ENCODE assay signal across 8 cellular contexts in the genomic region with DNA sequence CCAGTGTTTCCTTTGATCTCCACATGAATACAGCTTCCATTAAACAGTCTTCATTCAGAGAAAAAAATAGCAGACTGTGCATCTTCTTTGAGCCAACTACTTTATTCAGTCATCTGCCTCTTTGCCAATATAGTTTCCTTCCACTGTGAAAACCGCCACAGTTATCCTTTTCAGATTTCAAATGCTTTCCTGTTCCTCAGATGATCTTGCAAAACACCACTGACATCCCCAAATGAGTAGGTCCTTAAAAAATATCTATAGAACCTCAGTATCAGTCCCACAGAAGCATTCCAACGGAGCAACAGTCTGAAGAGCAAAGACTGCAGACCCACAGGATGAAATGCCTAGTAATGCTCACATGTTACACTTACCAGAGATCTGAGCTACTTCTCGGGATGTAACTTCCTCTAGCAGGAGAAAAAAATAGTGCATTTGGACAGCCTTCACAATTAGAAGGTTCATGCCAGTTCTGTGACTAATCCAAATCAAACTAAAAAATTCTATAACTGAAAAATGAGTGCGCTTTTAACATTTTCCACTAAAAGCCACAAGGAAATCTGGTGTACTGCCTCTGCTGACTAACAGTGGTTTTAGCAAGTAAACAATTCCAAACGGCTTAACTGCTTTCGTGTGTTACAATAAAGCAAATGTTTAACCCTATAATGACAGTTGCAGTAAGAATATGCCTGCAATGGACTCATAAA. TPM values are rescaled to one million over a fixed set of nuclear protein-coding genes. Genes with fewer than 3 reads are reported as not detected.
DNase-seq lines count a peak whose midpoint lies in the region; ATAC-seq and TF ChIP-seq lines count a peak whose summit lies in the region.

Gene ANKRD28 (minus strand): TSS at position 380 of the 704 bp plus-strand sequence. CDS start 1,458 bp downstream, outside the sequence.

- H3K27ac Mint-ChIP-seq in Calu3 (ENCODE audit: unreplicated experiment), result peak within 1 kb of the TSS; percentile 75
- H3K27ac Mint-ChIP-seq in GM23338, result peak within 1 kb of the TSS; percentile 98
- H3K27ac Mint-ChIP-seq in progenitor cell of endocrine pancreas, result peak within 1 kb of the TSS; percentile 91

- H3K4me1 ChIP-seq in GM23338 (ENCODE audit: insufficient read depth) (peaks cover 37% of the 10 kb centered on the region), right atrium auricular region (peaks cover 0 to 37% of the 10 kb centered on the region in 2 donors)

- peak; percentile 85 for ATAC-seq in GM23338

- CTCF ChIA-PET in Calu3 (lab: Charles Lee), result interaction anchor here (0.7 to 1.7 kb wide), 7 partner anchors 8 to 292 kb away, joined by 3 to 5 read pairs (median 4); no protein-coding TSS in a partner anchor

- intact Hi-C loops in Calu3 (cut with micrococcal nuclease; ENCODE audit: unreplicated experiment), result loop anchor here (2.0 kb wide), 1 partner anchor 29 kb away; no protein-coding TSS in a partner anchor

- H3K4me1 Mint-ChIP-seq in Calu3 (ENCODE audit: low read depth, unreplicated experiment), result peaks cover 9% of the 10 kb centered on the region
- peaks cover 37% of the 10 kb centered on the region for H3K4me1 Mint-ChIP-seq in GM23338
- peaks cover 22% of the 10 kb centered on the region for H3K4me1 Mint-ChIP-seq in progenitor cell of endocrine pancreas (ENCODE audit: low read depth)

- peak within 1 kb of the TSS; percentile 60 for H3K4me3 Mint-ChIP-seq in Calu3 (ENCODE audit: low read depth, unreplicated experiment)
- peak within 1 kb of the TSS; percentile 57 for H3K4me3 Mint-ChIP-seq in GM23338
- no peak within 1 kb of the TSS for H3K4me3 Mint-ChIP-seq in progenitor cell of endocrine pancreas (ENCODE audit: low read depth)

- H3K27me3 ChIP-seq in GM23338 (ENCODE audit: insufficient read depth) (no peaks in the 10 kb centered on the region), right atrium auricular region (no peaks in the 10 kb centered on the region)

- DNase-seq in Calu3, result peak; percentile 20
- peak; percentile 55 for DNase-seq in GM23338 (ENCODE audit: low spot score)
- DNase-seq in NOMO-1 (lab: John Stamatoyannopoulos, UW; ENCODE audit: unreplicated experiment in 2 of 2), result peak; percentile 65 to 90
- DNase-seq in astrocyte of the cerebellum (ENCODE audit: low read depth), result peak; percentile 96
- DNase-seq in right atrium auricular region (ENCODE audit: low spot score), result no peak
- no peak for DNase-seq in progenitor cell of endocrine pancreas (ENCODE audit: low spot score, unreplicated experiment)
- DNase-seq in NCI-H748 (lab: John Stamatoyannopoulos, UW; ENCODE audit: unreplicated experiment), result no peak
- no peak for DNase-seq in activated CD4-positive, alpha-beta T cell treated with anti-CD3 and anti-CD28 coated beads, Interleukin-2, amount 50 U/mL, for 48 hours

- no peak within 1 kb of the TSS for H2AFZ ChIP-seq in GM23338

- H3K9me2 ChIP-seq in GM23338 (ENCODE audit: insufficient read depth), result no peaks in the 10 kb centered on the region

- no peaks in the 10 kb centered on the region for H3K36me3 ChIP-seq in GM23338 (ENCODE audit: insufficient read depth)
- H3K36me3 ChIP-seq in right atrium auricular region, result no peaks in the 10 kb centered on the region

- peaks cover 9% of the 10 kb centered on the region for H3K36me3 Mint-ChIP-seq in Calu3 (ENCODE audit: insufficient read depth, unreplicated experiment)
- H3K36me3 Mint-ChIP-seq in GM23338 (ENCODE audit: low read depth), result no peaks in the 10 kb centered on the region; the same call in 2 of the 3 replicates
- H3K36me3 Mint-ChIP-seq in progenitor cell of endocrine pancreas (ENCODE audit: insufficient read depth), result peaks cover 5% of the 10 kb centered on the region

- no peaks in the 10 kb centered on the region for H3K9me3 ChIP-seq in right atrium auricular region

- H3K27me3 Mint-ChIP-seq in Calu3 (ENCODE audit: unreplicated experiment) (no peaks in the 10 kb centered on the region), GM23338 (ENCODE audit: insufficient read depth, low read depth, poor library complexity) (peaks cover 2% of the 10 kb centered on the region), progenitor cell of endocrine pancreas (no peaks in the 10 kb centered on the region)

- H3K4me3 ChIP-seq in GM23338 (peak within 1 kb of the TSS; percentile 1; the same call in 1 of the 2 replicates), astrocyte of the cerebellum (ENCODE audit: low read depth, low read length) (peak within 1 kb of the TSS; percentile 59), right atrium auricular region (peak within 1 kb of the TSS; percentile 25 to 35)

- in situ Hi-C loops in astrocyte of the cerebellum (cut with HindIII; ENCODE audit: low sequenced_read_pairs), result no loop called here

- TF ChIP-seq CTCF in Calu3 (IDR thresholded peaks at IDR 0.05; ENCODE audit: unreplicated experiment) (no peak), GM23338 (conservative IDR thresholded peaks at IDR 0.05; ENCODE audit: low read depth in 2 of 2) (peak in 1 of 2 experiments; percentile 42; a peak in 2 of 4 replicates), astrocyte of the cerebellum (IDR thresholded peaks at IDR 0.05; ENCODE audit: low read depth, low read length, missing control alignments) (peak; percentile 32), right atrium auricular region (IDR thresholded peaks at IDR 0.05) (peak in 1 of 2 donors; percentile 38), progenitor cell of endocrine pancreas (IDR thresholded peaks at IDR 0.05; ENCODE audit: unreplicated experiment) (peak; percentile 34)

- H3K4me2 ChIP-seq in GM23338, result peak within 1 kb of the TSS; percentile 39

- H3K9me3 Mint-ChIP-seq in Calu3 (ENCODE audit: low read depth, unreplicated experiment), result no peaks in the 10 kb centered on the region
- H3K9me3 Mint-ChIP-seq in GM23338, result no peaks in the 10 kb centered on the region
- no peaks in the 10 kb centered on the region for H3K9me3 Mint-ChIP-seq in progenitor cell of endocrine pancreas (ENCODE audit: low read depth)

- H4K20me1 ChIP-seq in GM23338 (replicated peaks; ENCODE audit: insufficient read depth), result no peaks in the 10 kb centered on the region

- no peaks in the 10 kb centered on the region for H3F3A ChIP-seq in GM23338 (replicated peaks; ENCODE audit: low read depth)

- H3K27ac ChIP-seq in GM23338 (ENCODE audit: low read depth), result peak within 1 kb of the TSS; percentile 73
- H3K27ac ChIP-seq in right atrium auricular region, result peak within 1 kb of the TSS; percentile 67 to 82

- peaks cover 63% of the 10 kb centered on the region for H3K79me2 ChIP-seq in GM23338 (replicated peaks; ENCODE audit: insufficient read depth)

- BruUV-seq in Calu3 (replicated peaks; lab: Mats Ljungman, UMichigan), result no TSS peak

TF ChIP-seq in GM23338, 12 proteins besides CTCF, POLR2A, EP300 and RAD21:
- no peak for TF ChIP-seq POLR2AphosphoS5 (IDR thresholded peaks at IDR 0.05; ENCODE audit: low read depth)

RNA-seq across cellular contexts. Expression of gene ANKRD28, which starts in this region (rescaled TPM):
- 54.2 and 57.7 TPM in 2 replicates for total RNA-seq in Calu3 (2022)
- 61.3 and 63.7 TPM in 2 replicates for total RNA-seq in GM23338 (2014; rRNA removed; shearing (Covaris generic))
- polyA plus RNA-seq in GM23338 (2016; fragmentation: Nextera tagmentation; extraction: Ambion mirVana), result 13.9 and 15.2 TPM in 2 replicates
- total RNA-seq in right atrium auricular region, result 10 to 100 TPM in 1 of 2 donors, 1 to 10 TPM in 1; 9.2 to 11.3 TPM
- total RNA-seq in progenitor cell of endocrine pancreas, result 63.7 and 66.1 TPM in 2 replicates

Comparison
In these comparisons a context has a peak if more than half of its experiments do, and no peak if none do; other contexts are left out.
1. DNase-seq: peak in Calu3 (single experiment), GM23338 (single experiment), NOMO-1 (2 of 2) and astrocyte of the cerebellum (single experiment); none in right atrium auricular region (single experiment), progenitor cell of endocrine pancreas (single experiment), NCI-H748 (single experiment) and activated CD4-positive, alpha-beta T cell treated with anti-CD3 and anti-CD28 coated beads, Interleukin-2, amount 50 U/mL, for 48 hours (0 of 2).
2. H3K4me3 ChIP-seq: peak in every context shown above with its lines; median percentile 59 in astrocyte of the cerebellum; 30 in right atrium auricular region; 1 in GM23338.
3. Peak in every context shown above with its lines, with median percentiles within 50 percentile points of each other: H3K27ac Mint-ChIP-seq.